In the genomic region with DNA sequence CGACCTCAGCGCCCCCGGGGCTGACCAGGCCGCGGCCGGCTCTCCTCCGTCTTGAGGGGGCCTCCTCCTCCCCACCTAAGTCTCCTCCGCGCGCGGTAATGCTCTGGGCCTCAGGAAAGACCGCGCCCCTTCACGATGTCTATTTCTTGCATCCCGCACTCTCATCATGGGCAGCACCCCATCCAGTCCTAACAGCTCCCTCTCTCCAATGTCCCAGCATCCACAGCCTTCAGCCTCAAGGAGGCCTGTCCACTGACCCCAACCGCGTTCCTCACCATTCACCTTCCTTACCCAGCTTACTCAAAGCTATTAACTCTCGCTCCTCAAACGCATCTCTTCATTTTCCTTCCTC, we compare ENCODE assay signal across 8 cellular contexts.
DNase-seq lines count a peak whose midpoint lies in the region; ATAC-seq and TF ChIP-seq lines count a peak whose summit lies in the region.

No MANE protein-coding gene starts in this region.

- in situ Hi-C loops in astrocyte of the cerebellum (cut with HindIII; ENCODE audit: low sequenced_read_pairs) = no loop called here

- H3K27ac ChIP-seq in left lung (peak overlapping the region; percentile 82 to 90), thyroid gland (peak overlapping the region; percentile 79 to 87 (median 81))

- ATAC-seq in HG02884 (IDR thresholded peaks at IDR 0.05; ENCODE audit: unreplicated experiment) = peak; percentile 3
- ATAC-seq in left lung = peak; percentile 13
- no peak for ATAC-seq in GM19328 (IDR thresholded peaks at IDR 0.05; ENCODE audit: unreplicated experiment)
- no peak for ATAC-seq in GM21360 (IDR thresholded peaks at IDR 0.05; ENCODE audit: unreplicated experiment)

- no peak for TF ChIP-seq CTCF in BE2C (IDR thresholded peaks at IDR 0.05; ENCODE audit: low read depth, low read length)
- TF ChIP-seq CTCF in astrocyte of the cerebellum (IDR thresholded peaks at IDR 0.05; ENCODE audit: low read depth, low read length, missing control alignments) = no peak
- no peak for TF ChIP-seq CTCF in left lung (IDR thresholded peaks at IDR 0.05)
- TF ChIP-seq CTCF in thyroid gland (IDR thresholded peaks at IDR 0.05) = no peak

- H3K4me1 ChIP-seq in BE2C (no peaks in the 10 kb centered on the region), left lung (peaks cover 0 to 5% of the 10 kb centered on the region in 2 donors), thyroid gland (peaks cover 0 to 4% of the 10 kb centered on the region in 2 donors)

- H3K9me3 ChIP-seq in BE2C = no peaks in the 10 kb centered on the region
- no peaks in the 10 kb centered on the region for H3K9me3 ChIP-seq in left lung
- H3K9me3 ChIP-seq in thyroid gland = no peaks in the 10 kb centered on the region

- H3K4me3 ChIP-seq in BE2C (ENCODE audit: low read depth, low read length) = peak overlapping the region; percentile 62
- H3K4me3 ChIP-seq in astrocyte of the cerebellum (ENCODE audit: low read depth, low read length) = peak overlapping the region; percentile 47
- H3K4me3 ChIP-seq in left lung = peak overlapping the region; percentile 34 to 45
- peak overlapping the region in 1 of 3 donors; percentile 34 for H3K4me3 ChIP-seq in thyroid gland (replicated peaks in 1 of 3)

- intact Hi-C loops in left lung (cut with DNase I) (no loop called here), thyroid gland (cut with DNase I) (no loop called here)

- no peaks in the 10 kb centered on the region for H3K27me3 ChIP-seq in BE2C
- peaks cover 0 to 11% of the 10 kb centered on the region in 2 donors for H3K27me3 ChIP-seq in left lung
- H3K27me3 ChIP-seq in thyroid gland = no peaks in the 10 kb centered on the region

- no peak for DNase-seq in BE2C
- no peak for DNase-seq in astrocyte of the cerebellum (ENCODE audit: low read depth)
- no peak for DNase-seq in left lung
- DNase-seq in thyroid gland = no peak
- DNase-seq in NCI-H2227 (lab: John Stamatoyannopoulos, UW; ENCODE audit: unreplicated experiment) = no peak

- H3K36me3 ChIP-seq in BE2C = no peaks in the 10 kb centered on the region
- H3K36me3 ChIP-seq in left lung = no peaks in the 10 kb centered on the region
- no peaks in the 10 kb centered on the region for H3K36me3 ChIP-seq in thyroid gland

- no peak for TF ChIP-seq POLR2A in thyroid gland (IDR thresholded peaks at IDR 0.05)

- 23 to 36% methylated on average over 9 to 12 of the region's 19 CpGs for WGBS in thyroid gland, 2 donors

Comparison
In these comparisons a context has a peak if more than half of its experiments do, and no peak if none do; other contexts are left out.
1. ATAC-seq: peak in HG02884 (single experiment) and left lung (single experiment); none in GM19328 (single experiment) and GM21360 (single experiment).